Comparison of ENCODE assay signal across 25 cellular contexts in genomic region chr12:130398089-130398848, GRCh38.
"Had no signal": no experiment of that assay in that cellular context is flagged by ENCODE, and none has a peak within 500 bp of the region (broad histone marks: within the 10 kb centered on the region; RNA-seq: fewer than 3 reads in every experiment).

No MANE protein-coding gene starts in this region.

- ATAC-seq: activated naive CD8-positive, alpha-beta T cell treated with anti-CD3 and anti-CD28 coated beads, Interleukin-2, amount 50 U/mL, for 24 hours; activated T-cell treated with anti-CD3 and anti-CD28 coated beads, Interleukin-2, amount 50 U/mL, for 4 hours; activated T-helper 17 cell treated with anti-CD3 and anti-CD28 coated beads, Interleukin-2, amount 50 U/mL, for 72 hours; gastroesophageal sphincter; T-helper 17 cell had no signal

- H3K9me3 Mint-ChIP-seq: activated CD4-positive, alpha-beta memory T cell treated with anti-CD3 and anti-CD28 coated beads for 36 hours; activated CD4-positive, alpha-beta T cell treated with anti-CD3 and anti-CD28 coated beads, Interleukin-2, amount 10 ng/mL, durations not matched to agents 24 days and 14 days; activated naive CD4-positive, alpha-beta T cell treated with anti-CD3 and anti-CD28 coated beads, Interleukin-2, amount 50 U/mL, for 24 hours; activated T-cell treated with anti-CD3 and anti-CD28 coated beads, Interleukin-2, amount 50 U/mL, for 4 hours; activated T-helper 17 cell treated with anti-CD3 and anti-CD28 coated beads, Interleukin-2, amount 50 U/mL, for 72 hours; nephron progenitor cell had no signal

- H3K9me3 ChIP-seq: gastroesophageal sphincter, ovary, transverse colon had no signal

- H3K27me3 ChIP-seq: ovary, transverse colon had no signal

- H3K4me3 Mint-ChIP-seq: activated CD4-positive, alpha-beta memory T cell treated with anti-CD3 and anti-CD28 coated beads for 36 hours; activated CD4-positive, alpha-beta T cell treated with anti-CD3 and anti-CD28 coated beads, Interleukin-2, amount 10 ng/mL, durations not matched to agents 24 days and 14 days; activated naive CD4-positive, alpha-beta T cell treated with anti-CD3 and anti-CD28 coated beads, Interleukin-2, amount 50 U/mL, for 24 hours; activated naive CD8-positive, alpha-beta T cell treated with anti-CD3 and anti-CD28 coated beads, Interleukin-2, amount 50 U/mL, for 24 hours; activated T-cell treated with anti-CD3 and anti-CD28 coated beads, Interleukin-2, amount 50 U/mL, for 4 hours; activated T-helper 17 cell treated with anti-CD3 and anti-CD28 coated beads, Interleukin-2, amount 50 U/mL, for 72 hours; naive B cell; nephron progenitor cell; T-helper 17 cell had no signal

- H3K4me3 ChIP-seq: gastroesophageal sphincter, ovary, smooth muscle cell, transverse colon had no signal

- H3K4me1 ChIP-seq: gastroesophageal sphincter, transverse colon had no signal

- H3K36me3 ChIP-seq: gastroesophageal sphincter, ovary, transverse colon had no signal

- DNase-seq: activated CD4-positive, alpha-beta memory T cell treated with anti-CD3 and anti-CD28 coated beads for 36 hours; activated CD4-positive, alpha-beta T cell treated with anti-CD3 and anti-CD28 coated beads, Interleukin-2, amount 10 ng/mL, durations not matched to agents 24 days and 14 days; activated CD4-positive, CD25-positive, alpha-beta regulatory T cell treated with anti-CD3 and anti-CD28 coated beads, Interleukin-2, amount 50 U/mL, for 72 hours; activated naive CD8-positive, alpha-beta T cell treated with anti-CD3 and anti-CD28 coated beads, Interleukin-2, amount 50 U/mL, for 24 hours; activated T-cell treated with anti-CD3 and anti-CD28 coated beads, Interleukin-2, amount 50 U/mL, for 4 hours; amygdala; central memory CD4-positive, alpha-beta T cell; hippocampal formation; kidney; naive B cell; nephron progenitor cell; ovary; retina; stimulated activated CD4-positive, alpha-beta T cell treated with anti-CD3 and anti-CD28 coated beads, Interleukin-1b, Interleukin-23, amount 100 ng/mL, for 48 hours; stimulated activated CD4-positive, alpha-beta T cell treated with anti-CD3 and anti-CD28 coated beads, Interleukin-4, amount 100 ng/mL, for 4 hours; stimulated activated CD8-positive, alpha-beta memory T cell treated with anti-CD3 and anti-CD28 coated beads, Interleukin-4, amount 100 ng/mL, for 48 hours; stimulated activated naive CD4-positive, alpha-beta T cell; T-helper 17 cell; T1000; transverse colon had no signal

- H3K27ac Mint-ChIP-seq: activated CD4-positive, alpha-beta memory T cell treated with anti-CD3 and anti-CD28 coated beads for 36 hours; activated CD4-positive, alpha-beta T cell treated with anti-CD3 and anti-CD28 coated beads, Interleukin-2, amount 10 ng/mL, durations not matched to agents 24 days and 14 days; activated naive CD4-positive, alpha-beta T cell treated with anti-CD3 and anti-CD28 coated beads, Interleukin-2, amount 50 U/mL, for 24 hours; activated naive CD8-positive, alpha-beta T cell treated with anti-CD3 and anti-CD28 coated beads, Interleukin-2, amount 50 U/mL, for 24 hours; activated T-helper 17 cell treated with anti-CD3 and anti-CD28 coated beads, Interleukin-2, amount 50 U/mL, for 72 hours; naive B cell; nephron progenitor cell; progenitor cell of endocrine pancreas; T-helper 17 cell had no signal

- H3K27ac ChIP-seq: gastroesophageal sphincter, ovary, transverse colon had no signal

- H3K4me1 Mint-ChIP-seq: activated naive CD4-positive, alpha-beta T cell treated with anti-CD3 and anti-CD28 coated beads, Interleukin-2, amount 50 U/mL, for 24 hours; activated naive CD8-positive, alpha-beta T cell treated with anti-CD3 and anti-CD28 coated beads, Interleukin-2, amount 50 U/mL, for 24 hours; activated T-helper 17 cell treated with anti-CD3 and anti-CD28 coated beads, Interleukin-2, amount 50 U/mL, for 72 hours; naive B cell; T-helper 17 cell had no signal

- H3K36me3 Mint-ChIP-seq: activated CD4-positive, alpha-beta memory T cell treated with anti-CD3 and anti-CD28 coated beads for 36 hours; activated naive CD4-positive, alpha-beta T cell treated with anti-CD3 and anti-CD28 coated beads, Interleukin-2, amount 50 U/mL, for 24 hours; naive B cell had no signal
